ENCODE assay signal across 13 cellular contexts in the genomic region with DNA sequence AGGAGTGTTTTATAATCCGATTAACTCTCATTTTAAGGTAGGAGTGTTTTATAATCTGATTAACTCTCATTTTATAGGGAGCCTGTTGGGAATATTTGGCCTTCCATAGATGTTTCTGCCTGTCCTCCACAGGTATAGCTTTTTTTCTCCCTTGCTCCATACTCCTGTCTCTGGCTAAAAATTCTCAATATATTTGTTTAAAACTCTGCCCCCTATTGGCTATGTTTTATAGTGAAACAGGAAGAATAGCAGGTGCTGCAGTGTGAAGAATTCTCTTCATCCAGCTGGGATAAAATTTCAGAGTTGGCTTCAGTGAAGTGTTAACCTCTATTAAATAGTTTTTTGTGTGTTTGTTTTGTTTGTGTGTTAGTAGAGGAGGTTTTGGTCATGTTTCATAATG.
DNase-seq lines count a peak whose midpoint lies in the region; ATAC-seq and TF ChIP-seq lines count a peak whose summit lies in the region.
"Had no signal": no experiment of that assay in that cellular context is flagged by ENCODE, and none has a peak within 500 bp of the region (broad histone marks: within the 10 kb centered on the region; RNA-seq: fewer than 3 reads in every experiment).

No MANE protein-coding gene starts in this region.

- no peaks in the 10 kb centered on the region for H3K9me3 ChIP-seq in SU-DHL-6 (ENCODE audit: insufficient read depth, low read length)
- H3K9me3 ChIP-seq: right atrium auricular region had no signal

- peak; percentile 27 for TF ChIP-seq CTCF in SU-DHL-6 (IDR thresholded peaks at IDR 0.05; ENCODE audit: insufficient read depth, low read length, poor library complexity, severe bottlenecking)
- peak; percentile 40 for TF ChIP-seq CTCF in nephron progenitor cell (IDR thresholded peaks at IDR 0.05)
- TF ChIP-seq CTCF in omental fat pad (IDR thresholded peaks at IDR 0.05), result no peak

- H3K4me1 Mint-ChIP-seq in nephron progenitor cell, result no peaks in the 10 kb centered on the region
- H3K4me1 Mint-ChIP-seq: brain had no signal

- ATAC-seq in HG03103 (IDR thresholded peaks at IDR 0.05; ENCODE audit: low read depth, unreplicated experiment), result peak; percentile 63
- no peak for ATAC-seq in Right ventricle myocardium superior (ENCODE audit: poor library complexity)
- ATAC-seq in omental fat pad (ENCODE audit: low FRiP score), result no peak

- peak overlapping the region; percentile 8 for H2AFZ ChIP-seq in SU-DHL-6 (ENCODE audit: low read depth, low read length, severe bottlenecking)

- no peaks in the 10 kb centered on the region for H3K27me3 ChIP-seq in SU-DHL-6 (ENCODE audit: low read length)
- H3K27me3 ChIP-seq: right atrium auricular region had no signal

- intact Hi-C loops in Right ventricle myocardium superior (cut with DNase I), result no loop called here

- no peak overlapping the region for H3K27ac Mint-ChIP-seq in nephron progenitor cell
- H3K27ac Mint-ChIP-seq: brain had no signal

- no peaks in the 10 kb centered on the region for H3K79me2 ChIP-seq in SU-DHL-6 (ENCODE audit: insufficient read depth, low read length)

- H3K9ac ChIP-seq in SU-DHL-6 (ENCODE audit: low read length), result no peak overlapping the region

- H3K9me2 ChIP-seq in SU-DHL-6 (replicated peaks; ENCODE audit: insufficient read depth, low read length), result no peaks in the 10 kb centered on the region

- H3K4me3 Mint-ChIP-seq in nephron progenitor cell, result no peak overlapping the region
- H3K4me3 Mint-ChIP-seq: brain had no signal

- H3K9me3 Mint-ChIP-seq in nephron progenitor cell, result no peaks in the 10 kb centered on the region

- H3K27ac ChIP-seq in SU-DHL-6 (ENCODE audit: low read depth, low read length), result no peak overlapping the region
- H3K27ac ChIP-seq: right atrium auricular region had no signal

- H4K20me1 ChIP-seq in SU-DHL-6 (ENCODE audit: low read depth, low read length), result no peaks in the 10 kb centered on the region

- DNase-seq in NCI-H1092 treated with DMSO at 0.1 percent for 48 hours (lab: John Stamatoyannopoulos, UW) (peak; percentile 1), NCI-H1092 (lab: John Stamatoyannopoulos, UW) (no peak), nephron progenitor cell (no peak), Right ventricle myocardium superior (no peak), omental fat pad (ENCODE audit: low spot score) (no peak), anterior cingulate cortex (lab: John Stamatoyannopoulos, UW) (no peak)
- DNase-seq: activated CD4-positive, alpha-beta T cell treated with anti-CD3 and anti-CD28 coated beads for 1 hour; NCI-H2081; stimulated activated naive CD4-positive, alpha-beta T cell had no signal

- no peak overlapping the region for H3K4me3 ChIP-seq in SU-DHL-6 (ENCODE audit: insufficient read depth, low read length, poor library complexity, severe bottlenecking)
- H3K4me3 ChIP-seq: right atrium auricular region had no signal

- H3K36me3 Mint-ChIP-seq in nephron progenitor cell (ENCODE audit: low read depth), result no peaks in the 10 kb centered on the region
- H3K36me3 Mint-ChIP-seq: brain had no signal

- no peaks in the 10 kb centered on the region for H3K27me3 Mint-ChIP-seq in nephron progenitor cell (ENCODE audit: low read depth, poor library complexity)
- H3K27me3 Mint-ChIP-seq: brain had no signal

- no peaks in the 10 kb centered on the region for H3K36me3 ChIP-seq in SU-DHL-6 (ENCODE audit: low read length)
- H3K36me3 ChIP-seq: right atrium auricular region had no signal

- no peaks in the 10 kb centered on the region for H3F3A ChIP-seq in SU-DHL-6 (ENCODE audit: insufficient read depth)

- H3K4me2 ChIP-seq in SU-DHL-6 (ENCODE audit: low read depth, low read length, poor library complexity, severe bottlenecking), result no peak overlapping the region

Comparison
In these comparisons a context has a peak if more than half of its experiments do, and no peak if none do; other contexts are left out.
1. CTCF ChIP-seq: peak in SU-DHL-6 (single experiment) and nephron progenitor cell (single experiment); none in omental fat pad (0 of 3).